ENCODE assay signal across 11 cellular contexts in genomic region chr6:149508485-149508884, GRCh38. TPM values are rescaled to one million over a fixed set of nuclear protein-coding genes. Genes with fewer than 3 reads are reported as not detected.
A peak's percentile ranks its signal among the peaks of the same experiment; 100 is the strongest.
DNase-seq lines count a peak whose midpoint lies in the region; ATAC-seq and TF ChIP-seq lines count a peak whose summit lies in the region.
"Had no signal": no experiment of that assay in that cellular context is flagged by ENCODE, and none has a peak within 500 bp of the region (broad histone marks: within the 10 kb centered on the region; RNA-seq: fewer than 3 reads in every experiment).

No MANE protein-coding gene starts in this region.

- peak overlapping the region; percentile 43 for H3K4me3 Mint-ChIP-seq in activated T-cell treated with anti-CD3 and anti-CD28 coated beads, Interleukin-2, amount 50 U/mL, for 4 hours
- no peak overlapping the region for H3K4me3 Mint-ChIP-seq in chondrocyte (ENCODE audit: unreplicated experiment)

- no peaks in the 10 kb centered on the region for H3K27me3 Mint-ChIP-seq in activated T-cell treated with anti-CD3 and anti-CD28 coated beads, Interleukin-2, amount 50 U/mL, for 4 hours (ENCODE audit: low read depth)
- H3K27me3 Mint-ChIP-seq in chondrocyte (ENCODE audit: low read depth), result no peaks in the 10 kb centered on the region

- H3K9me3 Mint-ChIP-seq in activated T-cell treated with anti-CD3 and anti-CD28 coated beads, Interleukin-2, amount 50 U/mL, for 4 hours, result no peaks in the 10 kb centered on the region
- H3K9me3 Mint-ChIP-seq in chondrocyte (ENCODE audit: low read depth), result no peaks in the 10 kb centered on the region

- no peak for DNase-seq in activated T-cell treated with anti-CD3 and anti-CD28 coated beads, Interleukin-2, amount 50 U/mL, for 4 hours
- DNase-seq in activated T-cell treated with anti-CD3 and anti-CD28 coated beads, Interleukin-2, amount 50 U/mL, for 1 hour, result no peak
- DNase-seq in activated CD4-positive, alpha-beta T cell treated with anti-CD3 and anti-CD28 coated beads, Interleukin-2, amount 50 U/mL, for 1 hour, result peak; percentile 32
- DNase-seq in chondrocyte (ENCODE audit: low spot score) (no peak), NOMO-1 (lab: John Stamatoyannopoulos, UW; ENCODE audit: unreplicated experiment in 2 of 2) (no peak), ACHN (no peak), nucleus accumbens (lab: John Stamatoyannopoulos, UW) (no peak)
- DNase-seq in stimulated activated naive CD8-positive, alpha-beta T cell treated with anti-CD3 and anti-CD28 coated beads, Interleukin-15, Interleukin-2, amounts not matched to agents 100 U/mL and 50 U/mL, for 24 hours, result no peak
- DNase-seq: NCI-H446, transverse colon had no signal

- H3K4me1 Mint-ChIP-seq in activated T-cell treated with anti-CD3 and anti-CD28 coated beads, Interleukin-2, amount 50 U/mL, for 4 hours (ENCODE audit: low read depth), result peaks cover 46% of the 10 kb centered on the region
- H3K4me1 Mint-ChIP-seq in chondrocyte (ENCODE audit: low read depth), result peaks cover 14% of the 10 kb centered on the region

- in situ Hi-C loops in ACHN (cut with HindIII; ENCODE audit: low pct_ligation_motif_present, low pct_unique_long_range_greater_than_20kb, low sequenced_read_pairs), result no loop called here

- peak; percentile 94 to 95 for ATAC-seq in activated T-cell treated with anti-CD3 and anti-CD28 coated beads, Interleukin-2, amount 50 U/mL, for 4 hours
- peak; percentile 84 for ATAC-seq in stimulated activated naive CD8-positive, alpha-beta T cell treated with anti-CD3 and anti-CD28 coated beads, Interleukin-15, Interleukin-2, amounts not matched to agents 100 U/mL and 50 U/mL, for 24 hours

- no peak for TF ChIP-seq CTCF in chondrocyte (IDR thresholded peaks at IDR 0.05)

- H3K27ac Mint-ChIP-seq in chondrocyte (ENCODE audit: unreplicated experiment), result peak overlapping the region; percentile 36

- peaks cover 35% of the 10 kb centered on the region for H3K36me3 Mint-ChIP-seq in activated T-cell treated with anti-CD3 and anti-CD28 coated beads, Interleukin-2, amount 50 U/mL, for 4 hours (ENCODE audit: insufficient read depth)
- peaks cover 15% of the 10 kb centered on the region for H3K36me3 Mint-ChIP-seq in chondrocyte (ENCODE audit: low read depth)

RNA-seq across cellular contexts. Expression of gene ZC3H12D, which starts 23.7 kb away (rescaled TPM):
- 10 to 100 TPM; 22.2 to 51.5 (median 42.5) TPM for total RNA-seq in activated T-cell treated with anti-CD3 and anti-CD28 coated beads, Interleukin-2, amount 50 U/mL, for 4 hours
- 0.25 to 0.39 TPM in 2 of 3 replicates, not detected in the other for total RNA-seq in chondrocyte
- total RNA-seq: smooth muscle cell had no signal

RNA-seq across cellular contexts. Expression of gene PPIL4, which starts 37.4 kb away (rescaled TPM):
- 10 to 100 TPM; 19.7 to 22.2 (median 21.9) TPM for total RNA-seq in activated T-cell treated with anti-CD3 and anti-CD28 coated beads, Interleukin-2, amount 50 U/mL, for 4 hours
- 28.8 to 30.0 TPM (median 29.8 TPM) in 3 replicates for total RNA-seq in chondrocyte

RNA-seq across cellular contexts. Expression of gene GINM1, which starts 57.7 kb away (rescaled TPM):
- 10 to 100 TPM; 12.0 to 15.6 (median 12.0) TPM for total RNA-seq in activated T-cell treated with anti-CD3 and anti-CD28 coated beads, Interleukin-2, amount 50 U/mL, for 4 hours
- total RNA-seq in chondrocyte, result 53.5 to 60.1 TPM (median 58.6 TPM) in 3 replicates

Comparison
In these comparisons a context has a peak if more than half of its experiments do, and no peak if none do; other contexts are left out.
1. RNA of gene ZC3H12D, which starts 23.7 kb away (total RNA-seq): 22.2 to 51.5 TPM in activated T-cell treated with anti-CD3 and anti-CD28 coated beads, Interleukin-2, amount 50 U/mL, for 4 hours; 0.25 to 0.39 TPM in chondrocyte; every median in the first group is over 10 times any median in the second.